Comparison of ENCODE assay signal across 26 cellular contexts in the genomic region with DNA sequence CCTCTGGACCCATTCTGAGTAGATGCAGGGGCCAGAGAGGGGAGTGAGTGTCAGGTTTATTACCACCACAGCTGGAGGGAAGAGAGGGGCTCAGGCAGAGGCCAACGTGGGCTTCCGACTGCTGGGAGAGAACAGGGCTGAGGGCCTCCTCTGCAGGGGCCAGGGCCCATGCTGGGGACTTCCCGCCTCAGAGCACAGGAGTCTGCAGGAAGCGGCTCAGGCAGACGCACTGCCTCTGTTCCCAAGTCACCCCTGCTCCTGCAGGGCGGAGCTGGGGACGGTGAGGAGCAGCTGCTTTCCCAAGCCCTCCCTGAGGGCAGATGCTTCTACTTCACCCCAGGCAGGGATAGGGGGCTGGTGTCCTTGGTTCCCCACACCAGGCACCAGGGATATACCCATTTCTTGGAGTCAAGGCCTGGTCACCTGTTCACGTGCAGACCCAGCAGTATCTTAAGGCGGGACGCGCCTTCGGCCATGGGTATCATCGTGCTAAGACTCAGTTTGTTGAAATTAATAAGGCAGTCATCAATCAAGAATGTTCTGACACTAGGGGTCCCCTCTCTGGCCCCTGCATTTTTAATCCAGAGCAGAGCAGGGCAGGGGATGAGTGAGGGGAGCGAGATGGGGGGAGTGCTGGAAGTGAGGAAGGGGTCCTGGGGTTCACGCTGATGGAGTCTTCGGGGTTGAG.
"Had no signal": no experiment of that assay in that cellular context is flagged by ENCODE, and none has a peak within 500 bp of the region (broad histone marks: within the 10 kb centered on the region; RNA-seq: fewer than 3 reads in every experiment).

No MANE protein-coding gene starts in this region.

- H3K4me3 ChIP-seq: body of pancreas, colonic mucosa, esophagus squamous epithelium, heart right ventricle, lung, ovary, prostate gland, thoracic aorta, vagina had no signal

- H3K27me3 ChIP-seq: body of pancreas, colonic mucosa, esophagus squamous epithelium, heart right ventricle, neutrophil, ovary, vagina had no signal

- FAIRE-seq: endometrium had no signal

- H3K27ac ChIP-seq: body of pancreas, colonic mucosa, epithelial cell of prostate, esophagus squamous epithelium, heart right ventricle, neutrophil, ovary, prostate gland, thoracic aorta, vagina had no signal

- H3K9me3 ChIP-seq: body of pancreas, colonic mucosa, esophagus squamous epithelium, neutrophil, ovary, prostate gland, thoracic aorta, vagina had no signal

- H3K36me3 ChIP-seq: colonic mucosa, esophagus squamous epithelium, heart right ventricle, neutrophil, ovary, prostate gland, thoracic aorta, vagina had no signal

- H3K4me1 ChIP-seq: body of pancreas, colonic mucosa, esophagus squamous epithelium, heart right ventricle, prostate gland, vagina had no signal

- DNase-seq: activated CD4-positive, alpha-beta T cell treated with anti-CD3 and anti-CD28 coated beads for 4 hours; activated CD4-positive, alpha-beta T cell treated with anti-CD3 and anti-CD28 coated beads, Interleukin-2, amount 50 U/mL, for 4 hours; activated CD8-positive, alpha-beta memory T cell treated with anti-CD3 and anti-CD28 coated beads for 24 hours; activated T-cell treated with anti-CD3 and anti-CD28 coated beads, Interleukin-2, amount 50 U/mL, for 24 hours; anterior cingulate cortex; body of pancreas; colonic mucosa; effector CD8-positive, alpha-beta T cell; esophagus squamous epithelium; foreskin melanocyte; heart right ventricle; kidney glomerular epithelial cell; mesendoderm; retina; stimulated activated CD4-positive, alpha-beta T cell treated with anti-CD3 and anti-CD28 coated beads, Interleukin-12 subunit alpha, Interleukin-12 subunit beta, amount 100 ng/mL, for 4 hours; stimulated activated CD4-positive, alpha-beta T cell treated with anti-CD3 and anti-CD28 coated beads, Interleukin-4, amount 100 ng/mL, for 1 hour; stimulated activated naive CD8-positive, alpha-beta T cell treated with anti-CD3 and anti-CD28 coated beads, Interleukin-15, Interleukin-2, amounts not matched to agents 100 U/mL and 50 U/mL, for 24 hours; trophoblast cell had no signal
